In the genomic region with DNA sequence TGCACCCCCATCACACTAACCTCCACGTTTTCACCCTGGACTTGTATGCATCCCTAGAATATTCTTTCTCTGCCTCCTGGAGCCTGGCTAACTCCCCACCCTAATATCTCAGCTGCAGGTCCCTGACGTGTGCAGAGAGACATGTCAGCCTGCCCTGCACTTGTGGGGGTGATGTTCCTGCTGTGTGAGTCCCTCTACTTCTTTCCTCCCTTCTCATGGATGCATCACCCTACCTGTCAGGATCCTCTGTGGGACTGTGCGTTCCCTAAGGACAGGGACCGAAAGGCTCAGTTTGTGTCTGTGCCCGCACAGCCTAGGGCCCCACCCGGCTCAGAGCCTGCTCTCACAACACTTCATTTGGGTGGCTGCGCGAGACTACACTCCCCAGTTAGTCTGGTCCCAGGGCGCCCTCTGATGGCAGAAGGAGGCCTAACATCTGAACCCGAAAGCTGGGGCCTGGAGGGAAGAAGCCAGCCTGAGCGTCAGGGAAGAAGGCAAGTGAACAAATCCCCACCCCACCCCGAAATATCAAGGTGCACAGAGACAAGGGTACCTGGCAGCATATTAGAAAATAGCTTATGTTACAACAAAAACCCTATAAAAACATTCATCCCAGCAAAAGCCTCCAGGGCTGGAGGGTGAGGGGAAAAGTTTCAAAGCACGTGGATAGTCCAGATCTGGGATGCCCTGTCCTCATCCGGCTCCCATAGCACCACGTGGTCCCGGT, we compare ENCODE assay signal across 8 cellular contexts. TPM values are rescaled to one million over a fixed set of nuclear protein-coding genes. Genes with fewer than 3 reads are reported as not detected.
DNase-seq lines count a peak whose midpoint lies in the region; ATAC-seq, FAIRE-seq and TF ChIP-seq lines count a peak whose summit lies in the region.

No MANE protein-coding gene starts in this region.

- H3K9me3 ChIP-seq in mammary epithelial cell (replicated peaks; ENCODE audit: insufficient read depth, low read length): no peaks in the 10 kb centered on the region
- H3K9me3 ChIP-seq in kidney (ENCODE audit: control insufficient read depth in 1 of 2, low read length in 2 of 2): no peaks in the 10 kb centered on the region

- H3K4me1 ChIP-seq in mammary epithelial cell (ENCODE audit: insufficient read depth, low read length) (peaks cover 9% of the 10 kb centered on the region), kidney (ENCODE audit: control insufficient read depth in 1 of 2, insufficient read depth in 1 of 2, low read depth in 1 of 2, low read length in 2 of 2) (peaks cover 3% of the 10 kb centered on the region in 2 donors)

- ATAC-seq in HG02678 (IDR thresholded peaks at IDR 0.05; ENCODE audit: unreplicated experiment): peak; percentile 41
- peak; percentile 71 for ATAC-seq in activated B cell treated with CpG ODN at 0.5 μM for 24 hours (ENCODE audit: low read depth)
- ATAC-seq in HG02588 (IDR thresholded peaks at IDR 0.05; ENCODE audit: unreplicated experiment): no peak

- H3K27me3 ChIP-seq in mammary epithelial cell (ENCODE audit: insufficient read depth, low read length): no peaks in the 10 kb centered on the region

- H3K27me3 Mint-ChIP-seq in activated B cell treated with CpG ODN at 0.5 μM for 24 hours: no peaks in the 10 kb centered on the region

- peaks cover 51% of the 10 kb centered on the region for H3K36me3 Mint-ChIP-seq in activated B cell treated with CpG ODN at 0.5 μM for 24 hours (ENCODE audit: low read depth)

- H3K36me3 ChIP-seq in mammary epithelial cell (ENCODE audit: insufficient read depth, low read length): no peaks in the 10 kb centered on the region
- H3K36me3 ChIP-seq in kidney (ENCODE audit: control insufficient read depth in 1 of 2, insufficient read depth in 2 of 2, low read length in 2 of 2): no peaks in the 10 kb centered on the region

- H3K27ac Mint-ChIP-seq in activated B cell treated with CpG ODN at 0.5 μM for 24 hours: peak overlapping the region; percentile 98

- 17% methylated on average over 12 of the region's 16 CpGs for WGBS in mammary epithelial cell (ENCODE audit: low coverage, missing lambda C conversion rate)

- BruUV-seq in mammary epithelial cell (replicated peaks; lab: Mats Ljungman, UMichigan): no TSS peak

- no peaks in the 10 kb centered on the region for H4K20me1 ChIP-seq in mammary epithelial cell (ENCODE audit: insufficient read depth, low read length)

- dilution Hi-C loops in mammary epithelial cell (cut with HindIII; ENCODE audit: low sequenced_read_pairs): no loop called here

- peak overlapping the region; percentile 59 for H2AFZ ChIP-seq in mammary epithelial cell (ENCODE audit: low read depth, low read length)

- intact Hi-C loops in activated B cell treated with CpG ODN at 0.5 μM for 24 hours (cut with micrococcal nuclease): loop anchor here (1.0 to 5.0 kb wide), 8 partner anchors 32 to 216 kb away; a partner anchor contains a TSS
- intact Hi-C loops in mammary epithelial cell (cut with micrococcal nuclease): loop anchor here (1.0 to 5.0 kb wide), 7 partner anchors 36 to 287 kb away; a partner anchor contains a TSS
- intact Hi-C loops in kidney (cut with DNase I): loop anchor here (5.0 kb wide), 1 partner anchor 49 kb away; no protein-coding TSS in a partner anchor

- no peak for FAIRE-seq in kidney (lab: Jason Lieb, UNC)

- no peak overlapping the region for H3K9ac ChIP-seq in mammary epithelial cell (ENCODE audit: insufficient read depth, low read length)
- no peak overlapping the region for H3K9ac ChIP-seq in kidney (ENCODE audit: low read length in 2 of 2)

- H3K27ac ChIP-seq in mammary epithelial cell (ENCODE audit: insufficient read depth, low read depth, low read length) (no peak overlapping the region), kidney (ENCODE audit: low read depth in 2 of 2, low read length in 2 of 2) (no peak overlapping the region)

- H3K79me2 ChIP-seq in mammary epithelial cell (ENCODE audit: insufficient read depth, low read length): no peaks in the 10 kb centered on the region

- POLR2A ChIA-PET in activated B cell treated with CpG ODN at 0.5 μM for 24 hours (lab: Charles Lee): interaction anchor here (0.6 to 14.1 kb wide), 11 partner anchors 14 to 152 kb away, joined by 4 to 1638 read pairs (median 6); a partner anchor contains a TSS

- TF ChIP-seq CTCF in activated B cell treated with CpG ODN at 0.5 μM for 24 hours (IDR thresholded peaks at IDR 0.05) (peak; percentile 32), mammary epithelial cell (conservative IDR thresholded peaks at IDR 0.05 in 1 of 2, IDR thresholded peaks at IDR 0.05 in 1 of 2; ENCODE audit: extremely low read depth in 1 of 2, insufficient read depth in 1 of 2, low read depth in 1 of 2, low read length in 2 of 2) (peak; percentile 78 to 91), kidney (IDR thresholded peaks at IDR 0.05; ENCODE audit: borderline replicate concordance, extremely low read depth, insufficient read depth) (peak; percentile 90)

- peak overlapping the region; percentile 87 for H3K4me3 Mint-ChIP-seq in activated B cell treated with CpG ODN at 0.5 μM for 24 hours

- peaks cover 69% of the 10 kb centered on the region for H3K4me1 Mint-ChIP-seq in activated B cell treated with CpG ODN at 0.5 μM for 24 hours

- no peaks in the 10 kb centered on the region for H3K9me3 Mint-ChIP-seq in activated B cell treated with CpG ODN at 0.5 μM for 24 hours

- DNase-seq in DMS79 (lab: John Stamatoyannopoulos, UW) (peak; percentile 44), NCI-H345 (lab: John Stamatoyannopoulos, UW) (peak; percentile 55), activated B cell treated with CpG ODN at 0.5 μM for 24 hours (peak; percentile 91), mammary epithelial cell (peak; percentile 76), kidney (peak; percentile 94)
- DNase-seq in stimulated activated CD4-positive, alpha-beta T cell treated with anti-CD3 and anti-CD28 coated beads, Interleukin-15, amount 100 ng/mL, for 48 hours (ENCODE audit: low read depth in 2 of 2): peak; percentile 88 to 96

- no peak overlapping the region for H3K4me2 ChIP-seq in mammary epithelial cell (ENCODE audit: insufficient read depth, low read depth, low read length)

- in situ Hi-C loops in mammary epithelial cell (cut with MboI; ENCODE audit: low sequenced_read_pairs in 2 of 2): loop anchor here in 1 of 2 donors (5.0 to 10.0 kb wide), 2 partner anchors 44 to 217 kb away; no protein-coding TSS in a partner anchor

- CTCF ChIA-PET in activated B cell treated with CpG ODN at 0.5 μM for 24 hours (lab: Charles Lee) (interaction anchor here (0.6 to 11.7 kb wide), 27 partner anchors 12 to 426 kb away, joined by 3 to 372 read pairs (median 3); a partner anchor contains a TSS), mammary epithelial cell (lab: Charles Lee; ENCODE audit: low non-redundant PET) (interaction anchor here (0.6 kb wide), 2 partner anchors 10 to 106 kb away, joined by 3 to 4 read pairs; no protein-coding TSS in a partner anchor)

- H3K4me3 ChIP-seq in mammary epithelial cell (replicated peaks in 1 of 3; ENCODE audit: insufficient read depth in 1 of 3, low read depth in 2 of 3, low read length in 3 of 3) (no peak overlapping the region), kidney (ENCODE audit: low read length in 2 of 2) (no peak overlapping the region)

RNA-seq across cellular contexts. Expression of a gene that starts 3.7 kb away (rescaled TPM):
- total RNA-seq in activated B cell treated with CpG ODN at 0.5 μM for 24 hours (449 and 499 TPM in 2 replicates), mammary epithelial cell (not detected), kidney (30.8 TPM)
- polyA plus RNA-seq in mammary epithelial cell (0.27 TPM), kidney (ENCODE audit: insufficient read depth, low read depth, low replicate concordance) (13.2 TPM)
- polyA minus RNA-seq in mammary epithelial cell: not detected

RNA-seq across cellular contexts. Expression of a gene that starts 15.0 kb away (rescaled TPM):
- total RNA-seq in activated B cell treated with CpG ODN at 0.5 μM for 24 hours: 35.5 and 36.9 TPM in 2 replicates
- total RNA-seq in mammary epithelial cell: 10 to 100 TPM in 1 of 2 donors, 1 to 10 TPM in 1; 6.2 to 12.9 TPM
- 8.5 TPM for polyA plus RNA-seq in mammary epithelial cell
- 4.5 TPM for polyA minus RNA-seq in mammary epithelial cell
- 55.0 TPM for total RNA-seq in kidney
- polyA plus RNA-seq in kidney (ENCODE audit: insufficient read depth, low read depth, low replicate concordance): 30.2 TPM

RNA-seq across cellular contexts. Expression of a gene that starts 32.5 kb away (rescaled TPM):
- total RNA-seq in activated B cell treated with CpG ODN at 0.5 μM for 24 hours (0.27 and 0.86 TPM in 2 replicates), mammary epithelial cell (10 to 100 TPM in 1 of 2 donors, 1 to 10 TPM in 1; 2.2 to 11.0 TPM), kidney (2.2 TPM)
- polyA plus RNA-seq in mammary epithelial cell (4.5 TPM), kidney (ENCODE audit: insufficient read depth, low read depth, low replicate concordance) (not detected)
- polyA minus RNA-seq in mammary epithelial cell: 26.9 TPM

RNA-seq across cellular contexts. Expression of a gene that starts 41.6 kb away (rescaled TPM):
- 265 and 285 TPM in 2 replicates for total RNA-seq in activated B cell treated with CpG ODN at 0.5 μM for 24 hours
- 100 to 1,000 TPM in 1 of 2 donors, 10 to 100 TPM in 1; 15.8 to 497 TPM for total RNA-seq in mammary epithelial cell
- 235 TPM for polyA plus RNA-seq in mammary epithelial cell
- polyA minus RNA-seq in mammary epithelial cell: 653 TPM
- total RNA-seq in kidney: 140 TPM
- 180 TPM for polyA plus RNA-seq in kidney (ENCODE audit: insufficient read depth, low read depth, low replicate concordance)

RNA-seq across cellular contexts. Expression of a gene that starts 51.1 kb away (rescaled TPM):
- total RNA-seq in activated B cell treated with CpG ODN at 0.5 μM for 24 hours (not detected in 2 replicates), mammary epithelial cell (not detected), kidney (0.25 TPM)
- polyA plus RNA-seq in mammary epithelial cell (not detected), kidney (ENCODE audit: insufficient read depth, low read depth, low replicate concordance) (not detected)
- polyA minus RNA-seq in mammary epithelial cell: not detected

Comparison
In these comparisons a context has a peak if more than half of its experiments do, and no peak if none do; other contexts are left out.
1. DNase-seq: peak in every context shown above with its lines; median percentile 94 in kidney; 92 in stimulated activated CD4-positive, alpha-beta T cell treated with anti-CD3 and anti-CD28 coated beads, Interleukin-15, amount 100 ng/mL, for 48 hours; 91 in activated B cell treated with CpG ODN at 0.5 μM for 24 hours; 76 in mammary epithelial cell; 55 in NCI-H345; 44 in DMS79.
2. CTCF ChIP-seq: peak in every context shown above with its lines; median percentile 90 in kidney; 84 in mammary epithelial cell; 32 in activated B cell treated with CpG ODN at 0.5 μM for 24 hours.
3. RNA of a gene that starts 3.7 kb away (total RNA-seq): 449 to 499 TPM in activated B cell treated with CpG ODN at 0.5 μM for 24 hours and 30.8 TPM in kidney (single experiment); not detected in mammary epithelial cell; every median in the first group is over 10 times any median in the second.